11 cellular contexts compared by ENCODE assay signal in the genomic region with DNA sequence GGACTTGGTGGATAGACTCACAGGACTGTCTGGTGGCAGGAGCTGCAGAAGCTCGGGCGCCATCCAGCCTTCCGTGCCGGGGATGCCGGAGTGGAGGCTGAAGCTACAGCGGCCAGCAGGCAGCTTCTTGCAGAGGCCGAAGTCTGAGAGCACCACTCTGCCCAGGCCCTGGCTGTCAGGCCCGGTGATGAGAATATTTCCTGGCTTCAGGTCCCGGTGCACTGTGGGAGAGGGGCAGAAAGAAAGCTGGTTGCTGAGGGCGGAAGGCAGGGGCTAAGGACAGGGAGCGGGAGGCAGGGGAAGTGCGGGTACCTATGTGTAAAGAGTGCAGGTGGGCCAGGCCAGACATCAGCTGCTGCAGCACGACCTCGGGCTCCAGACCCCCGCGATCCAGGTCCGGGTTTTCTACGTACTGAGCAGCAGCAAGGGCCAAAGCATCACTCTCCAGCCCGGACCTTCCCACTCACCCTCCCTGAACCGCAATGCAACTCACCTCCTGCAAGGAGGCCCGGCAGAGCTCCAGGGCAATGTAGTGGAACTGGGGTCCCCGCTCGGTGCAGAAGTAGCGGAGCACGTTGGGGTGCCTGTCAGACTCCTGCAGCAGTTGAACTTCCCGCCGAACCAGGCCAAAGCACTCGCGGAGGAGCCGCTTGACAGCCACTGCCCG. TPM values are rescaled to one million over a fixed set of nuclear protein-coding genes. Genes with fewer than 3 reads are reported as not detected.
DNase-seq lines count a peak whose midpoint lies in the region; ATAC-seq and TF ChIP-seq lines count a peak whose summit lies in the region.
"Had no signal": no experiment of that assay in that cellular context is flagged by ENCODE, and none has a peak within 500 bp of the region (broad histone marks: within the 10 kb centered on the region; RNA-seq: fewer than 3 reads in every experiment).

No MANE protein-coding gene starts in this region.

- H3K4me3 ChIP-seq in SU-DHL-6 (ENCODE audit: insufficient read depth, low read length, poor library complexity, severe bottlenecking) (peak overlapping the region; percentile 36), heart right ventricle (peak overlapping the region in 7 of 10 donors; percentile 14 to 42 (median 37))
- H3K4me3 ChIP-seq: thyroid gland had no signal

- no peaks in the 10 kb centered on the region for H3K27me3 ChIP-seq in SU-DHL-6 (ENCODE audit: low read length)
- H3K27me3 ChIP-seq in heart right ventricle: peaks cover 0 to 4% (median 0%) of the 10 kb centered on the region in 7 donors
- H3K27me3 ChIP-seq: thyroid gland had no signal

- no peak for TF ChIP-seq CTCF in GM13976 (IDR thresholded peaks at IDR 0.05; ENCODE audit: borderline replicate concordance, control extremely low read depth, extremely low read depth, insufficient read depth, missing control alignments)
- no peak for TF ChIP-seq CTCF in SU-DHL-6 (IDR thresholded peaks at IDR 0.05; ENCODE audit: insufficient read depth, low read length, poor library complexity, severe bottlenecking)
- no peak for TF ChIP-seq CTCF in heart right ventricle (IDR thresholded peaks at IDR 0.05)
- TF ChIP-seq CTCF in osteocyte (IDR thresholded peaks at IDR 0.05): no peak

- no peaks in the 10 kb centered on the region for H3K27me3 Mint-ChIP-seq in osteocyte (ENCODE audit: unreplicated experiment)

- H3K4me1 Mint-ChIP-seq in osteocyte (ENCODE audit: unreplicated experiment): peaks cover 12% of the 10 kb centered on the region

- no peaks in the 10 kb centered on the region for H3K9me2 ChIP-seq in SU-DHL-6 (replicated peaks; ENCODE audit: insufficient read depth, low read length)

- H3F3A ChIP-seq in SU-DHL-6 (ENCODE audit: insufficient read depth): peaks cover 12% of the 10 kb centered on the region; the same call in 1 of the 2 replicates

- no peaks in the 10 kb centered on the region for H3K9me3 Mint-ChIP-seq in osteocyte (ENCODE audit: unreplicated experiment)
- H3K9me3 Mint-ChIP-seq: activated naive CD4-positive, alpha-beta T cell treated with anti-CD3 and anti-CD28 coated beads, Interleukin-2, amount 50 U/mL, for 72 hours had no signal

- intact Hi-C loops in heart right ventricle (cut with DNase I): no loop called here

- H4K20me1 ChIP-seq in SU-DHL-6 (ENCODE audit: low read depth, low read length): no peaks in the 10 kb centered on the region

- H3K4me3 Mint-ChIP-seq in osteocyte (ENCODE audit: unreplicated experiment): peak overlapping the region; percentile 38

- 8 to 13% methylated on average over 31 of the region's 31 CpGs for WGBS in heart right ventricle, 2 donors

- no peak overlapping the region for H3K27ac Mint-ChIP-seq in osteocyte (ENCODE audit: unreplicated experiment)
- H3K27ac Mint-ChIP-seq: activated naive CD4-positive, alpha-beta T cell treated with anti-CD3 and anti-CD28 coated beads, Interleukin-2, amount 50 U/mL, for 72 hours had no signal

- in situ Hi-C loops in GM13976 (cut with MboI; ENCODE audit: low sequenced_read_pairs, unreplicated experiment): no loop called here

- peak overlapping the region; percentile 51 for H3K9ac ChIP-seq in SU-DHL-6 (ENCODE audit: low read length)

- peak; percentile 26 to 69 (median 50) for ATAC-seq in heart right ventricle
- ATAC-seq in HG02938 (IDR thresholded peaks at IDR 0.05; ENCODE audit: unreplicated experiment): no peak
- no peak for ATAC-seq in GM18907 (IDR thresholded peaks at IDR 0.05; ENCODE audit: unreplicated experiment)

- H2AFZ ChIP-seq in SU-DHL-6 (ENCODE audit: low read depth, low read length, severe bottlenecking): peak overlapping the region; percentile 43

- H3K9me3 ChIP-seq in SU-DHL-6 (ENCODE audit: insufficient read depth, low read length): no peaks in the 10 kb centered on the region
- no peaks in the 10 kb centered on the region for H3K9me3 ChIP-seq in heart right ventricle
- H3K9me3 ChIP-seq: thyroid gland had no signal

- H3K36me3 ChIP-seq in SU-DHL-6 (ENCODE audit: low read length) (no peaks in the 10 kb centered on the region), heart right ventricle (peaks cover 0 to 19% (median 9%) of the 10 kb centered on the region in 9 donors)

- H3K27ac ChIP-seq in SU-DHL-6 (ENCODE audit: low read depth, low read length) (peak overlapping the region; percentile 20; the same call in 1 of the 2 replicates), heart right ventricle (no peak overlapping the region)
- H3K27ac ChIP-seq: thyroid gland had no signal

- DNase-seq in GM13976 (ENCODE audit: low spot score): peak; percentile 58
- no peak for DNase-seq in heart right ventricle
- DNase-seq in osteocyte (ENCODE audit: extremely low spot score, unreplicated experiment): no peak
- DNase-seq in SIG-M5 (lab: John Stamatoyannopoulos, UW): no peak
- no peak for DNase-seq in NCI-H146 treated with DMSO at 0.1 percent for 48 hours (lab: John Stamatoyannopoulos, UW; ENCODE audit: unreplicated experiment)
- DNase-seq: thyroid gland had no signal

- peak overlapping the region; percentile 33 for H3K4me2 ChIP-seq in SU-DHL-6 (ENCODE audit: low read depth, low read length, poor library complexity, severe bottlenecking)

- H3K79me2 ChIP-seq in SU-DHL-6 (ENCODE audit: insufficient read depth, low read length): no peaks in the 10 kb centered on the region

- H3K4me1 ChIP-seq in heart right ventricle: peaks cover 0 to 11% (median 6%) of the 10 kb centered on the region in 9 donors
- H3K4me1 ChIP-seq: thyroid gland had no signal

- peaks cover 6% of the 10 kb centered on the region for H3K36me3 Mint-ChIP-seq in osteocyte (ENCODE audit: unreplicated experiment)

RNA-seq across cellular contexts. Expression of a gene that starts 16.2 kb away (rescaled TPM):
- total RNA-seq in heart right ventricle: 1 to 10 TPM in 4 of 10 donors, under 1 TPM in 6; 0.32 to 6.0 (median 0.97) TPM
- polyA plus RNA-seq in heart right ventricle: 1 to 10 TPM in 1 of 2 donors, under 1 TPM in 1; 0.87 to 1.2 TPM
- 16.7 and 17.8 TPM in 2 replicates for total RNA-seq in osteocyte

RNA-seq across cellular contexts. Expression of a gene that starts 18.2 kb away (rescaled TPM):
- total RNA-seq in heart right ventricle (under 1 TPM in 2 of 10 donors, not detected in 8; 0.32 to 0.34 TPM), osteocyte (not detected in 2 replicates)
- polyA plus RNA-seq in heart right ventricle: not detected
- total RNA-seq: activated naive CD4-positive, alpha-beta T cell treated with anti-CD3 and anti-CD28 coated beads, Interleukin-2, amount 50 U/mL, for 72 hours; thyroid gland had no signal
- polyA plus RNA-seq: neural cell had no signal

RNA-seq across cellular contexts. Expression of a gene that starts 53.6 kb away (rescaled TPM):
- total RNA-seq in heart right ventricle: 10 to 100 TPM; 36.9 to 50.4 (median 42.6) TPM
- polyA plus RNA-seq in heart right ventricle: 10 to 100 TPM in 1 of 2 donors, 1 to 10 TPM in 1; 5.9 to 17.5 TPM
- 65.3 and 69.7 TPM in 2 replicates for total RNA-seq in osteocyte

RNA-seq across cellular contexts. Expression of a gene that starts 53.7 kb away (rescaled TPM):
- 1 to 10 TPM; 2.5 to 6.1 (median 4.7) TPM for total RNA-seq in heart right ventricle
- 1 to 10 TPM; 3.4 to 8.6 TPM for polyA plus RNA-seq in heart right ventricle
- 14.0 and 14.9 TPM in 2 replicates for total RNA-seq in osteocyte

RNA-seq across cellular contexts. Expression of a gene that starts 60.0 kb away (rescaled TPM):
- total RNA-seq in heart right ventricle: not detected
- polyA plus RNA-seq in heart right ventricle: under 1 TPM in 1 of 2 donors, not detected in 1; 0.01 TPM
- total RNA-seq in osteocyte: not detected in 2 replicates
- total RNA-seq: activated naive CD4-positive, alpha-beta T cell treated with anti-CD3 and anti-CD28 coated beads, Interleukin-2, amount 50 U/mL, for 72 hours; thyroid gland had no signal
- polyA plus RNA-seq: neural cell had no signal

Comparison
In these comparisons a context has a peak if more than half of its experiments do, and no peak if none do; other contexts are left out.
1. ATAC-seq: peak in heart right ventricle (8 of 8); none in HG02938 (single experiment) and GM18907 (single experiment).